ENCODE assay signal across 8 cellular contexts in genomic region chr16:30067584-30067916, GRCh38. TPM values are rescaled to one million over a fixed set of nuclear protein-coding genes. Genes with fewer than 3 reads are reported as not detected.
DNase-seq lines count a peak whose midpoint lies in the region; ATAC-seq and TF ChIP-seq lines count a peak whose summit lies in the region.

No MANE protein-coding gene starts in this region.

- peak overlapping the region; percentile 76; the same call in 1 of the 2 replicates for H3K9ac ChIP-seq in OCI-LY1 (ENCODE audit: low read length)

- H3K4me1 Mint-ChIP-seq in CD4-positive, CD25-positive, alpha-beta regulatory T cell, result peaks cover 8 to 54% (median 27%) of the 10 kb centered on the region in 4 donors
- peaks cover 43% of the 10 kb centered on the region for H3K4me1 Mint-ChIP-seq in neural crest cell

- no peaks in the 10 kb centered on the region for H3K9me2 ChIP-seq in OCI-LY1 (ENCODE audit: low read depth, low read length)

- peak overlapping the region; percentile 93 for H3K27ac ChIP-seq in CD4-positive, CD25-positive, alpha-beta regulatory T cell (ENCODE audit: insufficient read depth, low read length, poor library complexity, severe bottlenecking)
- H3K27ac ChIP-seq in OCI-LY1 (ENCODE audit: low read depth, low read length, poor library complexity, severe bottlenecking) (peak overlapping the region; percentile 72), ectodermal cell (ENCODE audit: insufficient read depth, low read depth, low read length, poor library complexity, severe bottlenecking) (no peak overlapping the region)

- peak overlapping the region; percentile 88 for H3K4me2 ChIP-seq in OCI-LY1 (ENCODE audit: low read length)

- no peaks in the 10 kb centered on the region for H4K20me1 ChIP-seq in OCI-LY1 (ENCODE audit: insufficient read depth, low read length)

- H3K9me3 Mint-ChIP-seq in CD4-positive, CD25-positive, alpha-beta regulatory T cell, result no peaks in the 10 kb centered on the region
- H3K9me3 Mint-ChIP-seq in neural crest cell, result no peaks in the 10 kb centered on the region

- H3K79me2 ChIP-seq in OCI-LY1 (ENCODE audit: insufficient read depth, low read length), result peaks cover 13% of the 10 kb centered on the region

- no peak for ATAC-seq in CD4-positive, CD25-positive, alpha-beta regulatory T cell (ENCODE audit: low read depth in 2 of 2)
- no peak for ATAC-seq in left lobe of liver

- H3K27ac Mint-ChIP-seq in CD4-positive, CD25-positive, alpha-beta regulatory T cell, result peak overlapping the region in 2 of 3 donors; percentile 95 to 96
- no peak overlapping the region for H3K27ac Mint-ChIP-seq in neural crest cell (ENCODE audit: unreplicated experiment)

- peak overlapping the region; percentile 70 to 100 (median 98) for H3K4me3 Mint-ChIP-seq in CD4-positive, CD25-positive, alpha-beta regulatory T cell
- peak overlapping the region; percentile 98 for H3K4me3 Mint-ChIP-seq in neural crest cell

- H3K36me3 Mint-ChIP-seq in CD4-positive, CD25-positive, alpha-beta regulatory T cell, result peaks cover 20% of the 10 kb centered on the region
- H3K36me3 Mint-ChIP-seq in neural crest cell (ENCODE audit: low read depth), result peaks cover 25% of the 10 kb centered on the region

- H3K27me3 ChIP-seq in CD4-positive, CD25-positive, alpha-beta regulatory T cell (ENCODE audit: control insufficient read depth, insufficient read depth, low read length), result no peaks in the 10 kb centered on the region
- H3K27me3 ChIP-seq in OCI-LY1 (ENCODE audit: insufficient read depth, low read length) (no peaks in the 10 kb centered on the region), ectodermal cell (ENCODE audit: control insufficient read depth, insufficient read depth, low read length, poor library complexity, severe bottlenecking) (no peaks in the 10 kb centered on the region)

- peaks cover 44% of the 10 kb centered on the region for H3K36me3 ChIP-seq in CD4-positive, CD25-positive, alpha-beta regulatory T cell (ENCODE audit: control insufficient read depth, insufficient read depth, low read length)
- H3K36me3 ChIP-seq in OCI-LY1 (ENCODE audit: insufficient read depth, low read length), result peaks cover 68% of the 10 kb centered on the region
- peaks cover 38% of the 10 kb centered on the region for H3K36me3 ChIP-seq in ectodermal cell (ENCODE audit: control insufficient read depth, insufficient read depth, low read length)

- WGBS in ectodermal cell, 2 experiments, result 88 to 96% methylated on average over 6 of the region's 6 CpGs

- no peaks in the 10 kb centered on the region for H3K9me3 ChIP-seq in CD4-positive, CD25-positive, alpha-beta regulatory T cell (ENCODE audit: control insufficient read depth in 2 of 2, low read length in 2 of 2)
- H3K9me3 ChIP-seq in OCI-LY1 (ENCODE audit: low read length) (no peaks in the 10 kb centered on the region), ectodermal cell (ENCODE audit: control insufficient read depth, low read length) (no peaks in the 10 kb centered on the region)

- peaks cover 53% of the 10 kb centered on the region for H3K4me1 ChIP-seq in CD4-positive, CD25-positive, alpha-beta regulatory T cell (ENCODE audit: control insufficient read depth, insufficient read depth, low read length, poor library complexity, severe bottlenecking)
- peaks cover 55% of the 10 kb centered on the region for H3K4me1 ChIP-seq in OCI-LY1 (ENCODE audit: insufficient read depth, low read length, severe bottlenecking)
- H3K4me1 ChIP-seq in ectodermal cell (ENCODE audit: control insufficient read depth, insufficient read depth, low read length), result peaks cover 25% of the 10 kb centered on the region

- peak overlapping the region; percentile 60 for H3K4me3 ChIP-seq in CD4-positive, CD25-positive, alpha-beta regulatory T cell (ENCODE audit: low read depth, low read length)
- H3K4me3 ChIP-seq in OCI-LY1 (ENCODE audit: low read depth, low read length, poor library complexity, severe bottlenecking), result peak overlapping the region; percentile 78
- peak overlapping the region; percentile 98 for H3K4me3 ChIP-seq in ectodermal cell (ENCODE audit: insufficient read depth, low read depth, low read length)

- H3F3A ChIP-seq in OCI-LY1 (ENCODE audit: insufficient read depth, low read length), result 0 out of 2 replicates have a peak, but pooled peaks cover 2% of the 10 kb centered on the region

- H3K27me3 Mint-ChIP-seq in CD4-positive, CD25-positive, alpha-beta regulatory T cell, result peaks cover 8% of the 10 kb centered on the region
- no peaks in the 10 kb centered on the region for H3K27me3 Mint-ChIP-seq in neural crest cell (ENCODE audit: low read depth)

- TF ChIP-seq CTCF in OCI-LY1 (IDR thresholded peaks at IDR 0.05; ENCODE audit: low read length) (no peak), neural crest cell (conservative IDR thresholded peaks at IDR 0.05) (no peak)

- DNase-seq in CD4-positive, CD25-positive, alpha-beta regulatory T cell, result no peak
- no peak for DNase-seq in neural crest cell (ENCODE audit: low read depth, low spot score)
- no peak for DNase-seq in NCI-H2196 (lab: John Stamatoyannopoulos, UW; ENCODE audit: unreplicated experiment)
- DNase-seq in T-helper 9 cell, result no peak
- no peak for DNase-seq in left lobe of liver (ENCODE audit: low spot score)
- DNase-seq in posterior vena cava (ENCODE audit: low spot score), result no peak

- intact Hi-C loops in posterior vena cava (cut with DNase I), result no loop called here

- H2AFZ ChIP-seq in OCI-LY1 (ENCODE audit: low read length), result no peak overlapping the region

RNA-seq across cellular contexts. Expression of gene ALDOA, which starts 2.0 kb away (rescaled TPM):
- 430 TPM for total RNA-seq in CD4-positive, CD25-positive, alpha-beta regulatory T cell
- polyA plus RNA-seq in CD4-positive, CD25-positive, alpha-beta regulatory T cell, result 1,000 to 10,000 TPM; 1,129 to 1,243 (median 1,151) TPM
- 636 TPM for polyA plus RNA-seq in ectodermal cell (2013, experiment 1 of 4)
- 520 TPM for polyA plus RNA-seq in ectodermal cell (2013, experiment 2 of 4)
- 486 TPM for polyA plus RNA-seq in ectodermal cell (2013, experiment 3 of 4)
- polyA plus RNA-seq in ectodermal cell (2013, experiment 4 of 4), result 466 TPM
- 640 and 669 TPM in 2 replicates for total RNA-seq in neural crest cell
- 176 TPM for total RNA-seq in left lobe of liver
- 100 to 1,000 TPM; 937 to 987 TPM for total RNA-seq in posterior vena cava

RNA-seq across cellular contexts. Expression of gene PPP4C, which starts 8.2 kb away (rescaled TPM):
- total RNA-seq in CD4-positive, CD25-positive, alpha-beta regulatory T cell, result 97.0 TPM
- 100 to 1,000 TPM; 232 to 289 (median 262) TPM for polyA plus RNA-seq in CD4-positive, CD25-positive, alpha-beta regulatory T cell
- polyA plus RNA-seq in ectodermal cell (2013, experiment 1 of 4), result 181 TPM
- polyA plus RNA-seq in ectodermal cell (2013, experiment 2 of 4), result 173 TPM
- polyA plus RNA-seq in ectodermal cell (2013, experiment 3 of 4), result 148 TPM
- 151 TPM for polyA plus RNA-seq in ectodermal cell (2013, experiment 4 of 4)
- total RNA-seq in neural crest cell (141 and 144 TPM in 2 replicates), left lobe of liver (51.0 TPM), posterior vena cava (10 to 100 TPM; 40.0 to 46.9 TPM)

RNA-seq across cellular contexts. Expression of gene TBX6, which starts 24.2 kb away (rescaled TPM):
- 0.42 TPM for total RNA-seq in CD4-positive, CD25-positive, alpha-beta regulatory T cell
- polyA plus RNA-seq in CD4-positive, CD25-positive, alpha-beta regulatory T cell, result under 1 TPM in 1 of 4 donors, not detected in 3; 0.29 TPM
- 3.0 TPM for polyA plus RNA-seq in ectodermal cell (2013, experiment 1 of 4)
- 3.0 TPM for polyA plus RNA-seq in ectodermal cell (2013, experiment 2 of 4)
- 4.1 TPM for polyA plus RNA-seq in ectodermal cell (2013, experiment 3 of 4)
- 3.5 TPM for polyA plus RNA-seq in ectodermal cell (2013, experiment 4 of 4)
- total RNA-seq in neural crest cell, result 0.79 and 1.2 TPM in 2 replicates
- total RNA-seq in left lobe of liver, result 0.86 TPM
- total RNA-seq in posterior vena cava, result under 1 TPM; 0.46 to 0.57 TPM

RNA-seq across cellular contexts. Expression of gene YPEL3, which starts 28.5 kb away (rescaled TPM):
- 121 TPM for total RNA-seq in CD4-positive, CD25-positive, alpha-beta regulatory T cell
- 100 to 1,000 TPM; 245 to 319 (median 297) TPM for polyA plus RNA-seq in CD4-positive, CD25-positive, alpha-beta regulatory T cell
- polyA plus RNA-seq in ectodermal cell (2013, experiment 1 of 4), result 23.2 TPM
- polyA plus RNA-seq in ectodermal cell (2013, experiment 2 of 4), result 21.3 TPM
- 31.1 TPM for polyA plus RNA-seq in ectodermal cell (2013, experiment 3 of 4)
- polyA plus RNA-seq in ectodermal cell (2013, experiment 4 of 4), result 32.3 TPM
- total RNA-seq in neural crest cell (9.6 and 12.4 TPM in 2 replicates), left lobe of liver (20.9 TPM), posterior vena cava (10 to 100 TPM; 26.1 to 31.4 TPM)

RNA-seq across cellular contexts. Expression of gene TLCD3B, which starts 36.5 kb away (rescaled TPM):
- not detected for total RNA-seq in CD4-positive, CD25-positive, alpha-beta regulatory T cell
- polyA plus RNA-seq in CD4-positive, CD25-positive, alpha-beta regulatory T cell, result not detected
- polyA plus RNA-seq in ectodermal cell (2013, experiment 1 of 4), result 16.4 TPM
- 15.1 TPM for polyA plus RNA-seq in ectodermal cell (2013, experiment 2 of 4)
- polyA plus RNA-seq in ectodermal cell (2013, experiment 3 of 4), result 20.6 TPM
- 18.1 TPM for polyA plus RNA-seq in ectodermal cell (2013, experiment 4 of 4)
- total RNA-seq in neural crest cell (14.2 and 15.3 TPM in 2 replicates), left lobe of liver (0.13 TPM), posterior vena cava (not detected)
